Comparison of ENCODE assay signal across 23 cellular contexts in the genomic region with DNA sequence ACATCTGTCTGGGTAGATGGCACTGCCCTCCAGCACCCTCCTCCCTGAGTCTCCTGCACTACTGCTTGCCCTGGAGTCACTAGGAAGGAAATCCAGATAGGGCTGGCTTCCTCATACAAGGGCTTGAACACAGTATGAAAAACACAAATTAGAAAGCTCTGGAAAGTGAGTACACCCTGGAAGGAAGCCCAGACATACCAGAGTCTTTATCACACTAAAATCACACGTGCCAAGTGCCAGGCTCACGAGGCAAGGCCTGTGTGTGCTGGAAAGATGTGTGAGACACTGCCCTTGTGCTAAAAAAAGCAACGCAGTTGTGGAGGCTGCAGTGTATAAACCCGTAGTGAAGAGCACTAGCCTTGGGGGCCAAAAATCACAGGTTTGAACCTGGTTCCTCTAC. TPM values are rescaled to one million over a fixed set of nuclear protein-coding genes. Genes with fewer than 3 reads are reported as not detected.
DNase-seq lines count a peak whose midpoint lies in the region; ATAC-seq, FAIRE-seq and TF ChIP-seq lines count a peak whose summit lies in the region.
"Had no signal": no experiment of that assay in that cellular context is flagged by ENCODE, and none has a peak within 500 bp of the region (broad histone marks: within the 10 kb centered on the region; RNA-seq: fewer than 3 reads in every experiment).

No MANE protein-coding gene starts in this region.

- peak overlapping the region; percentile 43 for H3K27ac ChIP-seq in cardiac muscle cell
- no peak overlapping the region for H3K27ac ChIP-seq in body of pancreas
- no peak overlapping the region for H3K27ac ChIP-seq in keratinocyte (ENCODE audit: control insufficient read depth, insufficient read depth, low read length)
- peak overlapping the region in 1 of 2 donors; percentile 60 for H3K27ac ChIP-seq in aorta (ENCODE audit: low read depth in 1 of 2, low read length in 2 of 2)

- no peak for TF ChIP-seq POLR2A in body of pancreas (IDR thresholded peaks at IDR 0.05)

- no peaks in the 10 kb centered on the region for H3K27me3 ChIP-seq in cardiac muscle cell
- H3K27me3 ChIP-seq in body of pancreas, result no peaks in the 10 kb centered on the region
- H3K27me3 ChIP-seq in keratinocyte (ENCODE audit: control insufficient read depth, extremely low read depth, insufficient read depth, low read length), result peaks cover 2% of the 10 kb centered on the region
- no peaks in the 10 kb centered on the region for H3K27me3 ChIP-seq in aorta (ENCODE audit: control insufficient read depth in 1 of 2, insufficient read depth in 2 of 2, low read length in 1 of 2)

- intact Hi-C loops in Right ventricle myocardium inferior (cut with DNase I), result no loop called here
- intact Hi-C loops in body of pancreas (cut with DNase I), result no loop called here
- intact Hi-C loops in aorta (cut with DNase I), result no loop called here

- no peaks in the 10 kb centered on the region for H3K36me3 Mint-ChIP-seq in progenitor cell of endocrine pancreas (ENCODE audit: insufficient read depth)
- H3K36me3 Mint-ChIP-seq: activated naive CD4-positive, alpha-beta T cell treated with anti-CD3 and anti-CD28 coated beads, Interleukin-2, amount 10 ng/mL, durations not matched to agents 7 days and 5 days; T-cell had no signal

- H3K9me3 ChIP-seq in cardiac muscle cell (ENCODE audit: low read depth) (no peaks in the 10 kb centered on the region), body of pancreas (no peaks in the 10 kb centered on the region), keratinocyte (ENCODE audit: control insufficient read depth, low read depth, low read length) (no peaks in the 10 kb centered on the region), aorta (ENCODE audit: control insufficient read depth, low read length) (no peaks in the 10 kb centered on the region)

- H3K27me3 Mint-ChIP-seq in progenitor cell of endocrine pancreas, result peaks cover 32% of the 10 kb centered on the region

- peaks cover 7% of the 10 kb centered on the region for H3K4me1 Mint-ChIP-seq in progenitor cell of endocrine pancreas (ENCODE audit: low read depth)
- H3K4me1 Mint-ChIP-seq: activated naive CD4-positive, alpha-beta T cell treated with anti-CD3 and anti-CD28 coated beads, Interleukin-2, amount 10 ng/mL, durations not matched to agents 7 days and 5 days; T-cell had no signal

- ATAC-seq in Right ventricle myocardium inferior (no peak), body of pancreas (no peak), aorta (ENCODE audit: low FRiP score) (peak; percentile 42)
- ATAC-seq: activated CD4-positive, CD25-positive, alpha-beta regulatory T cell treated with anti-CD3 and anti-CD28 coated beads, Interleukin-2, amount 50 U/mL, for 24 hours; PC-3; T-cell had no signal

- peak; percentile 74 for FAIRE-seq in keratinocyte (lab: Jason Lieb, UNC)
- FAIRE-seq: D721Med, H54, small intestine had no signal

- no peaks in the 10 kb centered on the region for H3K9me1 ChIP-seq in keratinocyte (ENCODE audit: control insufficient read depth, extremely low read depth, insufficient read depth, low read length)

- dilution Hi-C loops in keratinocyte (cut with MboI; ENCODE audit: extremely low pct_ligation_motif_present, low sequenced_read_pairs), result no loop called here

- H3K9ac ChIP-seq in keratinocyte (ENCODE audit: control insufficient read depth, extremely low read depth, insufficient read depth, low read length), result no peak overlapping the region

- H3K36me3 ChIP-seq in cardiac muscle cell (no peaks in the 10 kb centered on the region), body of pancreas (replicated peaks in 1 of 2; ENCODE audit: insufficient read depth in 1 of 2, low read depth in 2 of 2) (no peaks in the 10 kb centered on the region), keratinocyte (ENCODE audit: control insufficient read depth in 2 of 2, extremely low read depth in 1 of 2, insufficient read depth in 2 of 2, low read length in 2 of 2) (no peaks in the 10 kb centered on the region), aorta (ENCODE audit: control insufficient read depth in 1 of 2, insufficient read depth in 2 of 2, low read length in 1 of 2) (no peaks in the 10 kb centered on the region)

- H3K9me3 Mint-ChIP-seq in progenitor cell of endocrine pancreas (ENCODE audit: low read depth), result no peaks in the 10 kb centered on the region
- H3K9me3 Mint-ChIP-seq: activated naive CD4-positive, alpha-beta T cell treated with anti-CD3 and anti-CD28 coated beads, Interleukin-2, amount 10 ng/mL, durations not matched to agents 7 days and 5 days; neural crest cell; T-cell had no signal

- no peak overlapping the region for H2AFZ ChIP-seq in keratinocyte (ENCODE audit: control insufficient read depth, low read length)

- H3K79me2 ChIP-seq in keratinocyte (ENCODE audit: control insufficient read depth, insufficient read depth, low read length), result no peaks in the 10 kb centered on the region

- H3K4me3 ChIP-seq in cardiac muscle cell (no peak overlapping the region), body of pancreas (no peak overlapping the region), keratinocyte (ENCODE audit: control insufficient read depth in 2 of 3, extremely low read depth in 1 of 3, insufficient read depth in 2 of 3, low read depth in 1 of 3, low read length in 3 of 3) (no peak overlapping the region), aorta (ENCODE audit: low read length in 2 of 2) (no peak overlapping the region)
- H3K4me3 ChIP-seq: lung had no signal

- peaks cover 22% of the 10 kb centered on the region for H3K4me1 ChIP-seq in cardiac muscle cell (ENCODE audit: low read depth)
- H3K4me1 ChIP-seq in body of pancreas, result peaks cover 11% of the 10 kb centered on the region
- H3K4me1 ChIP-seq in keratinocyte (ENCODE audit: control insufficient read depth, extremely low read depth, insufficient read depth, low read length), result peaks cover 40% of the 10 kb centered on the region
- H3K4me1 ChIP-seq in aorta (ENCODE audit: control insufficient read depth in 1 of 2, insufficient read depth in 2 of 2, low read length in 2 of 2), result peaks cover 0 to 8% of the 10 kb centered on the region in 2 donors

- no peaks in the 10 kb centered on the region for H4K20me1 ChIP-seq in keratinocyte (ENCODE audit: control insufficient read depth, extremely low read depth, insufficient read depth, low read length)

- H3K4me2 ChIP-seq in keratinocyte (ENCODE audit: control insufficient read depth, extremely low read depth, insufficient read depth, low read depth, low read length), result no peak overlapping the region

- WGBS in body of pancreas, 2 donors, result 4 to 9% methylated on average over 4 of the region's 4 CpGs
- WGBS in aorta, 2 donors, result 2 to 3% methylated on average over 4 of the region's 4 CpGs

- peak in 1 of 2 donors; percentile 50 for DNase-seq in cardiac muscle cell (ENCODE audit: low read depth in 1 of 2, low spot score in 1 of 2)
- no peak for DNase-seq in Right ventricle myocardium inferior (ENCODE audit: missing footprints)
- DNase-seq in body of pancreas, result peak in 3 of 4 donors; percentile 3 to 44 (median 33)
- DNase-seq in keratinocyte (ENCODE audit: low read depth, low spot score), result no peak
- peak in 1 of 2 donors; percentile 82 for DNase-seq in aorta
- DNase-seq in NOMO-1 treated with DMSO at 0.1 percent for 48 hours (lab: John Stamatoyannopoulos, UW; ENCODE audit: unreplicated experiment), result no peak
- DNase-seq in progenitor cell of endocrine pancreas (ENCODE audit: low spot score, unreplicated experiment), result no peak
- no peak for DNase-seq in NCI-H2081 treated with DMSO at 0.1 percent for 48 hours (lab: John Stamatoyannopoulos, UW)
- DNase-seq: activated CD8-positive, alpha-beta memory T cell treated with anti-CD3 and anti-CD28 coated beads, Interleukin-2, amount 50 U/mL, for 48 hours; activated naive CD4-positive, alpha-beta T cell treated with anti-CD3 and anti-CD28 coated beads, Interleukin-2, amount 10 ng/mL, durations not matched to agents 7 days and 5 days; NCI-H1436 treated with DMSO at 0.1 percent for 48 hours; NCI-H510A; PC-3; small intestine; stimulated activated naive CD4-positive, alpha-beta T cell treated with Interleukin-2 at 50 U/mL for 16 hours; T-cell had no signal

- H3K27ac Mint-ChIP-seq in progenitor cell of endocrine pancreas, result no peak overlapping the region
- H3K27ac Mint-ChIP-seq: activated naive CD4-positive, alpha-beta T cell treated with anti-CD3 and anti-CD28 coated beads, Interleukin-2, amount 10 ng/mL, durations not matched to agents 7 days and 5 days; T-cell had no signal

- no peak for TF ChIP-seq CTCF in cardiac muscle cell (IDR thresholded peaks at IDR 0.05; ENCODE audit: low read depth, low read length)
- TF ChIP-seq CTCF in body of pancreas (IDR thresholded peaks at IDR 0.05), result no peak
- no peak for TF ChIP-seq CTCF in keratinocyte (optimal IDR thresholded peaks at IDR 0.05 in 1 of 3, IDR thresholded peaks at IDR 0.05 in 1 of 3, conservative IDR thresholded peaks at IDR 0.05 in 1 of 3; ENCODE audit: extremely low read depth in 1 of 3, insufficient read depth in 2 of 3, low read length in 3 of 3)
- no peak for TF ChIP-seq CTCF in progenitor cell of endocrine pancreas (IDR thresholded peaks at IDR 0.05; ENCODE audit: unreplicated experiment)

- no peak overlapping the region for H3K4me3 Mint-ChIP-seq in progenitor cell of endocrine pancreas (ENCODE audit: low read depth)
- H3K4me3 Mint-ChIP-seq: activated naive CD4-positive, alpha-beta T cell treated with anti-CD3 and anti-CD28 coated beads, Interleukin-2, amount 10 ng/mL, durations not matched to agents 7 days and 5 days; neural crest cell; T-cell had no signal

RNA-seq across cellular contexts. Expression of gene S100A7, which starts 28.3 kb away (rescaled TPM):
- not detected in 2 replicates for total RNA-seq in cardiac muscle cell
- not detected in 2 replicates for polyA plus RNA-seq in cardiac muscle cell
- not detected for total RNA-seq in Right ventricle myocardium inferior
- total RNA-seq in body of pancreas, result not detected
- 13.1 to 31.2 TPM (median 16.0 TPM) in 3 replicates for polyA plus RNA-seq in keratinocyte
- polyA plus RNA-seq in keratinocyte (2011; ENCODE audit: low read depth), result 12.2 TPM
- 13.8 and 57.6 TPM in 2 replicates for polyA plus RNA-seq in keratinocyte (2011; cell fraction: cytosol; rRNA removed)
- polyA plus RNA-seq in keratinocyte (2011; cell fraction: nucleus; rRNA removed), result 13.4 and 38.0 TPM in 2 replicates
- polyA plus RNA-seq in keratinocyte (2012; ENCODE audit: low replicate concordance), result 11.8 and 21.1 TPM in 2 replicates
- polyA minus RNA-seq in keratinocyte, result 0.92 to 3.0 TPM (median 2.2 TPM) in 3 replicates
- not detected for polyA minus RNA-seq in keratinocyte (2011; cell fraction: cytosol; rRNA and poly(A)+ RNA removed)
- 4.7 and 9.0 TPM in 2 replicates for polyA minus RNA-seq in keratinocyte (2011; cell fraction: nucleus; rRNA and poly(A)+ RNA removed)
- total RNA-seq in aorta, result not detected
- polyA plus RNA-seq in aorta, result not detected
- total RNA-seq in progenitor cell of endocrine pancreas, result not detected in 2 replicates
- total RNA-seq: chondrocyte, epithelial cell of proximal tubule, lung, neural crest cell, PC-3, T-cell had no signal
- polyA plus RNA-seq: small intestine had no signal

RNA-seq across cellular contexts. Expression of gene S100A6, which starts 47.1 kb away (rescaled TPM):
- total RNA-seq in cardiac muscle cell (13.7 and 23.1 TPM in 2 replicates), Right ventricle myocardium inferior (265 TPM), body of pancreas (10 to 100 TPM; 54.7 to 58.9 TPM), aorta (1,000 to 10,000 TPM in 1 of 2 donors, 100 to 1,000 TPM in 1; 934 to 1,126 TPM), progenitor cell of endocrine pancreas (12.5 and 14.8 TPM in 2 replicates)
- polyA plus RNA-seq in cardiac muscle cell (40.7 and 54.7 TPM in 2 replicates), keratinocyte (1,608 to 5,801 TPM (median 2,598 TPM) in 3 replicates), aorta (1,000 to 10,000 TPM; 3,932 to 5,181 TPM)
- 9,460 TPM for polyA plus RNA-seq in keratinocyte (2011; ENCODE audit: low read depth)
- polyA plus RNA-seq in keratinocyte (2011; cell fraction: cytosol; rRNA removed), result 2,886 and 4,097 TPM in 2 replicates
- polyA plus RNA-seq in keratinocyte (2011; cell fraction: nucleus; rRNA removed), result 986 and 1,204 TPM in 2 replicates
- 5,777 and 7,954 TPM in 2 replicates for polyA plus RNA-seq in keratinocyte (2012; ENCODE audit: low replicate concordance)
- polyA minus RNA-seq in keratinocyte, result 688 to 4,480 TPM (median 1,878 TPM) in 3 replicates
- 8,278 TPM for polyA minus RNA-seq in keratinocyte (2011; cell fraction: cytosol; rRNA and poly(A)+ RNA removed)
- polyA minus RNA-seq in keratinocyte (2011; cell fraction: nucleus; rRNA and poly(A)+ RNA removed), result 423 and 447 TPM in 2 replicates
- total RNA-seq: neural crest cell had no signal

RNA-seq across cellular contexts. Expression of gene S100A5, which starts 52.0 kb away (rescaled TPM):
- total RNA-seq in cardiac muscle cell, result not detected in 2 replicates
- polyA plus RNA-seq in cardiac muscle cell, result 0.31 and 0.52 TPM in 2 replicates
- total RNA-seq in Right ventricle myocardium inferior, result not detected
- not detected for total RNA-seq in body of pancreas
- 0.20 to 0.76 TPM (median 0.24 TPM) in 3 replicates for polyA plus RNA-seq in keratinocyte
- polyA plus RNA-seq in keratinocyte (2011; ENCODE audit: low read depth), result not detected
- 0.22 and 0.74 TPM in 2 replicates for polyA plus RNA-seq in keratinocyte (2011; cell fraction: cytosol; rRNA removed)
- polyA plus RNA-seq in keratinocyte (2011; cell fraction: nucleus; rRNA removed), result not detected in 2 replicates
- polyA plus RNA-seq in keratinocyte (2012; ENCODE audit: low replicate concordance), result 0.57 and 1.0 TPM in 2 replicates
- not detected in 3 replicates for polyA minus RNA-seq in keratinocyte
- not detected for polyA minus RNA-seq in keratinocyte (2011; cell fraction: cytosol; rRNA and poly(A)+ RNA removed)
- polyA minus RNA-seq in keratinocyte (2011; cell fraction: nucleus; rRNA and poly(A)+ RNA removed), result not detected in 2 replicates
- not detected for total RNA-seq in aorta
- not detected for polyA plus RNA-seq in aorta
- not detected in 2 replicates for total RNA-seq in progenitor cell of endocrine pancreas
- total RNA-seq: neural crest cell had no signal

RNA-seq across cellular contexts. Expression of gene S100A4, which starts 56.9 kb away (rescaled TPM):
- total RNA-seq in cardiac muscle cell (74.1 and 89.4 TPM in 2 replicates), Right ventricle myocardium inferior (164 TPM), body of pancreas (10 to 100 TPM; 49.5 to 81.7 TPM), aorta (100 to 1,000 TPM; 406 to 967 TPM), progenitor cell of endocrine pancreas (7.6 and 11.1 TPM in 2 replicates)
- polyA plus RNA-seq in cardiac muscle cell (129 and 133 TPM in 2 replicates), keratinocyte (21.4 to 40.2 TPM (median 26.7 TPM) in 3 replicates), aorta (1,000 to 10,000 TPM; 3,369 to 4,033 TPM)
- polyA plus RNA-seq in keratinocyte (2011; ENCODE audit: low read depth), result 10.6 TPM
- polyA plus RNA-seq in keratinocyte (2011; cell fraction: cytosol; rRNA removed), result 34.4 and 39.6 TPM in 2 replicates
- 24.4 and 25.2 TPM in 2 replicates for polyA plus RNA-seq in keratinocyte (2011; cell fraction: nucleus; rRNA removed)
- 26.4 and 34.9 TPM in 2 replicates for polyA plus RNA-seq in keratinocyte (2012; ENCODE audit: low replicate concordance)
- polyA minus RNA-seq in keratinocyte, result 6.5 to 13.9 TPM (median 6.6 TPM) in 3 replicates
- 12.3 TPM for polyA minus RNA-seq in keratinocyte (2011; cell fraction: cytosol; rRNA and poly(A)+ RNA removed)
- polyA minus RNA-seq in keratinocyte (2011; cell fraction: nucleus; rRNA and poly(A)+ RNA removed), result 4.0 and 9.2 TPM in 2 replicates

Comparison
In these comparisons a context has a peak if more than half of its experiments do, and no peak if none do; other contexts are left out.
1. DNase-seq: peak in body of pancreas (3 of 4); none in Right ventricle myocardium inferior (single experiment), keratinocyte (single experiment), NOMO-1 treated with DMSO at 0.1 percent for 48 hours (single experiment), progenitor cell of endocrine pancreas (single experiment) and NCI-H2081 treated with DMSO at 0.1 percent for 48 hours (single experiment).